8 cellular contexts compared by ENCODE assay signal in genomic region chr22:39146256-39147101, GRCh38. TPM values are rescaled to one million over a fixed set of nuclear protein-coding genes. Genes with fewer than 3 reads are reported as not detected.
A peak's percentile ranks its signal among the peaks of the same experiment; 100 is the strongest.
DNase-seq lines count a peak whose midpoint lies in the region; ATAC-seq and TF ChIP-seq lines count a peak whose summit lies in the region.

No MANE protein-coding gene starts in this region.

- CTCF ChIA-PET in activated CD4-positive, alpha-beta memory T cell treated with anti-CD3 and anti-CD28 coated beads for 36 hours (lab: Charles Lee) = interaction anchor here (0.6 kb wide), 1 partner anchor 166 kb away, joined by 3 read pairs; no protein-coding TSS in a partner anchor

- no peaks in the 10 kb centered on the region for H3K36me3 Mint-ChIP-seq in activated CD4-positive, alpha-beta memory T cell treated with anti-CD3 and anti-CD28 coated beads for 36 hours

- ATAC-seq in GM21576 (IDR thresholded peaks at IDR 0.05; ENCODE audit: unreplicated experiment) = peak; percentile 3
- no peak for ATAC-seq in foreskin keratinocyte

- no peaks in the 10 kb centered on the region for H3K36me3 ChIP-seq in skeletal muscle satellite cell (ENCODE audit: insufficient read depth, low read length)

- H3K27me3 Mint-ChIP-seq in activated CD4-positive, alpha-beta memory T cell treated with anti-CD3 and anti-CD28 coated beads for 36 hours = no peaks in the 10 kb centered on the region

- POLR2A ChIA-PET in activated CD4-positive, alpha-beta memory T cell treated with anti-CD3 and anti-CD28 coated beads for 36 hours (lab: Charles Lee) = interaction anchor here (0.6 kb wide), 1 partner anchor 172 kb away, joined by 3 read pairs; no protein-coding TSS in a partner anchor

- peak overlapping the region; percentile 36 for H3K9ac ChIP-seq in skeletal muscle satellite cell (ENCODE audit: low read depth, low read length)

- H3K27me3 ChIP-seq in skeletal muscle satellite cell (ENCODE audit: control insufficient read depth, insufficient read depth, low read length) (no peaks in the 10 kb centered on the region), foreskin keratinocyte (no peaks in the 10 kb centered on the region)

- no peaks in the 10 kb centered on the region for H3K9me3 Mint-ChIP-seq in activated CD4-positive, alpha-beta memory T cell treated with anti-CD3 and anti-CD28 coated beads for 36 hours

- H3K4me1 ChIP-seq in skeletal muscle satellite cell (ENCODE audit: control insufficient read depth, insufficient read depth, low read length) = peaks cover 19% of the 10 kb centered on the region
- H3K4me1 ChIP-seq in foreskin keratinocyte = no peaks in the 10 kb centered on the region

- H3K9me3 ChIP-seq in skeletal muscle satellite cell (replicated peaks; ENCODE audit: low read length) = no peaks in the 10 kb centered on the region

- peak overlapping the region; percentile 55 for H3K27ac Mint-ChIP-seq in activated CD4-positive, alpha-beta memory T cell treated with anti-CD3 and anti-CD28 coated beads for 36 hours

- no peak for DNase-seq in activated CD4-positive, alpha-beta memory T cell treated with anti-CD3 and anti-CD28 coated beads for 36 hours
- DNase-seq in foreskin keratinocyte (no peak), cortex of kidney (lab: John Stamatoyannopoulos, UW) (no peak), epidermal melanocyte (ENCODE audit: insufficient read length, low spot score) (no peak), DMS 273 treated with DMSO at 0.1 percent for 48 hours (lab: John Stamatoyannopoulos, UW) (no peak)

- peak overlapping the region; percentile 81 for H3K4me3 ChIP-seq in iPS-11a (ENCODE audit: low read depth, low read length)
- H3K4me3 ChIP-seq in skeletal muscle satellite cell (ENCODE audit: low read length) = no peak overlapping the region

- peaks cover 53% of the 10 kb centered on the region for H3K4me1 Mint-ChIP-seq in activated CD4-positive, alpha-beta memory T cell treated with anti-CD3 and anti-CD28 coated beads for 36 hours (ENCODE audit: low read depth)

- H3K4me3 Mint-ChIP-seq in activated CD4-positive, alpha-beta memory T cell treated with anti-CD3 and anti-CD28 coated beads for 36 hours = peak overlapping the region; percentile 68

- H3K4me2 ChIP-seq in skeletal muscle satellite cell (ENCODE audit: low read length) = peak overlapping the region; percentile 100

- intact Hi-C loops in activated CD4-positive, alpha-beta memory T cell treated with anti-CD3 and anti-CD28 coated beads for 36 hours (cut with micrococcal nuclease) = no loop called here

- no peak for TF ChIP-seq CTCF in foreskin keratinocyte (conservative IDR thresholded peaks at IDR 0.05)

- no peak overlapping the region for H3K27ac ChIP-seq in foreskin keratinocyte

RNA-seq across cellular contexts. Expression of gene CBX7, which starts 6.0 kb away (rescaled TPM):
- 10 to 100 TPM; 35.7 to 37.7 TPM for total RNA-seq in activated CD4-positive, alpha-beta memory T cell treated with anti-CD3 and anti-CD28 coated beads for 36 hours
- total RNA-seq in skeletal muscle satellite cell (2012; rRNA removed) = 1.8 and 2.2 TPM in 2 replicates
- 1.1 and 1.2 TPM in 2 replicates for total RNA-seq in foreskin keratinocyte
- 0.86 and 1.2 TPM in 2 replicates for polyA plus RNA-seq in foreskin keratinocyte

RNA-seq across cellular contexts. Expression of gene APOBEC3H, which starts 49.4 kb away (rescaled TPM):
- total RNA-seq in activated CD4-positive, alpha-beta memory T cell treated with anti-CD3 and anti-CD28 coated beads for 36 hours = 10 to 100 TPM; 23.6 to 25.3 TPM
- not detected in 2 replicates for total RNA-seq in skeletal muscle satellite cell (2012; rRNA removed)
- total RNA-seq in foreskin keratinocyte = 0.24 and 0.39 TPM in 2 replicates
- polyA plus RNA-seq in foreskin keratinocyte = 0.16 and 0.51 TPM in 2 replicates

Comparison
In these comparisons a context has a peak if more than half of its experiments do, and no peak if none do; other contexts are left out.
1. RNA of gene CBX7, which starts 6.0 kb away (total RNA-seq): 35.7 to 37.7 TPM in activated CD4-positive, alpha-beta memory T cell treated with anti-CD3 and anti-CD28 coated beads for 36 hours; 1.1 to 1.2 TPM in foreskin keratinocyte; every median in the first group is over 10 times any median in the second.
2. RNA of gene APOBEC3H, which starts 49.4 kb away (total RNA-seq): 23.6 to 25.3 TPM in activated CD4-positive, alpha-beta memory T cell treated with anti-CD3 and anti-CD28 coated beads for 36 hours; 0.24 to 0.39 TPM in foreskin keratinocyte; every median in the first group is over 10 times any median in the second.